Comparison of ENCODE assay signal across 8 cellular contexts in genomic region chr7:128862571-128863432, GRCh38. TPM values are rescaled to one million over a fixed set of nuclear protein-coding genes. Genes with fewer than 3 reads are reported as not detected.
DNase-seq lines count a peak whose midpoint lies in the region; TF ChIP-seq lines count a peak whose summit lies in the region.

Gene ATP6V1F (plus strand): TSS chr7:128862856. CDS start chr7:128862905, 49 bp downstream.

- peaks cover 10% of the 10 kb centered on the region for H3K4me1 ChIP-seq in effector memory CD4-positive, alpha-beta T cell (ENCODE audit: control insufficient read depth, insufficient read depth, low read length, poor library complexity, severe bottlenecking)

- TF ChIP-seq CTCF in GM20000 (IDR thresholded peaks at IDR 0.05; ENCODE audit: extremely low read depth, missing control alignments), result no peak

- peaks cover 10% of the 10 kb centered on the region for H3K36me3 ChIP-seq in effector memory CD4-positive, alpha-beta T cell (ENCODE audit: control insufficient read depth, insufficient read depth, low read length)

- no peaks in the 10 kb centered on the region for H3K27me3 ChIP-seq in effector memory CD4-positive, alpha-beta T cell (replicated peaks; ENCODE audit: control insufficient read depth, insufficient read depth, low read length, poor library complexity, severe bottlenecking)

- peak within 1 kb of the TSS; percentile 80 for H3K4me3 ChIP-seq in effector memory CD4-positive, alpha-beta T cell (ENCODE audit: insufficient read depth, low read depth, low read length, poor library complexity, severe bottlenecking)

- H3K27ac ChIP-seq in effector memory CD4-positive, alpha-beta T cell (ENCODE audit: insufficient read depth, low read length, poor library complexity, severe bottlenecking), result peak within 1 kb of the TSS; percentile 77

- H3K9me3 ChIP-seq in effector memory CD4-positive, alpha-beta T cell (ENCODE audit: control insufficient read depth, low read length), result no peaks in the 10 kb centered on the region

- DNase-seq in COLO668 (lab: John Stamatoyannopoulos, UW; ENCODE audit: unreplicated experiment), result peak; percentile 97
- peak; percentile 99 for DNase-seq in GM20000 (ENCODE audit: low spot score)
- DNase-seq in HT1080 (ENCODE audit: low read depth), result peak; percentile 97
- peak; percentile 83 for DNase-seq in NOMO-1 treated with DMSO at 0.1 percent for 48 hours (lab: John Stamatoyannopoulos, UW; ENCODE audit: unreplicated experiment)
- peak; percentile 96 to 98 for DNase-seq in activated CD8-positive, alpha-beta memory T cell treated with anti-CD3 and anti-CD28 coated beads for 4 hours (ENCODE audit: low read depth in 2 of 2)
- peak; percentile 98 to 99 (median 99) for DNase-seq in effector memory CD4-positive, alpha-beta T cell
- peak; percentile 98 for DNase-seq in medulla oblongata (ENCODE audit: extremely low spot score)
- peak; percentile 99 for DNase-seq in stimulated activated CD8-positive, alpha-beta memory T cell treated with anti-CD3 and anti-CD28 coated beads, Interleukin-12 subunit alpha, Interleukin-12 subunit beta, amount 100 ng/mL, for 1 hour (ENCODE audit: low read depth)

RNA-seq across cellular contexts. Expression of gene ATP6V1F, which starts in this region (rescaled TPM):
- 114 and 126 TPM in 2 replicates for total RNA-seq in HT1080 (2014; rRNA removed; shearing (Covaris generic))
- polyA plus RNA-seq in HT1080 (2015; cell fraction: cytosol; rRNA removed), result 102 and 111 TPM in 2 replicates
- 28.0 and 33.8 TPM in 2 replicates for polyA plus RNA-seq in HT1080 (2015; cell fraction: nucleus; rRNA removed)

Comparison
In these comparisons a context has a peak if more than half of its experiments do, and no peak if none do; other contexts are left out.
1. Peak in every context shown above with its lines: DNase-seq, H3K4me3 ChIP-seq and H3K27ac ChIP-seq.